ENCODE assay signal across 9 cellular contexts in the genomic region with DNA sequence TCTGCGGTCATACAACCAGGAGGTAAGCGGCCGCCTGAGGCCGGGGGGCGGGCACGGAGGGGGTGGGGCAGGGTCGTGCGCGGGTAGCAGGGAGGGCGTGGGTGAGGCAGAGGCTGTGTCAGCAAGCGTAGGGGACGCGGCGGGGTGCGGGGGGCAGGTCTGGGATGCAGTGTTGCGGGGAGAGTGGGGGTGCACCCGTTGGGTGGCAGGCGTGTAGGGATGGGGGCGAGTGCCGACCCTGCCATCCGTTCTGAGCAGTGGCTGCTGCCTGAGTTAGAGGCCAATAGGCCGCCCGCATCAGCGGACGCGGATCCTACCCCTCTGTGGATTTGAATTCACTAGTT. TPM values are rescaled to one million over a fixed set of nuclear protein-coding genes. Genes with fewer than 3 reads are reported as not detected.
DNase-seq lines count a peak whose midpoint lies in the region; ATAC-seq and TF ChIP-seq lines count a peak whose summit lies in the region.
"Had no signal": no experiment of that assay in that cellular context is flagged by ENCODE, and none has a peak within 500 bp of the region (broad histone marks: within the 10 kb centered on the region; RNA-seq: fewer than 3 reads in every experiment).

No MANE protein-coding gene starts in this region.

- H3K4ac ChIP-seq in IMR-90 (ENCODE audit: low read depth, low read length): peak overlapping the region; percentile 97

- no CpG with 5 or more reads among the region's 26 CpGs for WGBS in IMR-90 (ENCODE audit: extremely low coverage in 2 of 2, insufficient read length in 1 of 2), 2 experiments

- H3K56ac ChIP-seq in IMR-90 (ENCODE audit: extremely low read depth, insufficient read depth, low read length): peak overlapping the region; percentile 74

- H3K27ac ChIP-seq in ACC112 (ENCODE audit: low read depth, low read length): peak overlapping the region; percentile 98
- H3K27ac ChIP-seq in IMR-90 (ENCODE audit: insufficient read depth, low read length): peak overlapping the region; percentile 82
- H3K27ac ChIP-seq in caudate nucleus (ENCODE audit: low read depth, low read length): peak overlapping the region; percentile 95

- peaks cover 23% of the 10 kb centered on the region for H3K4me1 Mint-ChIP-seq in mesothelial cell of epicardium

- no TSS peak for BruUV-seq in IMR-90 (replicated peaks; lab: Mats Ljungman, UMichigan)

- H3K14ac ChIP-seq in IMR-90 (replicated peaks; ENCODE audit: low read depth, low read length): peak overlapping the region; percentile 88

- no peaks in the 10 kb centered on the region for H3K9me3 Mint-ChIP-seq in mesothelial cell of epicardium

- TF ChIP-seq CTCF in IMR-90 (conservative IDR thresholded peaks at IDR 0.05; ENCODE audit: low read depth, low read length) (no peak), mesothelial cell of epicardium (IDR thresholded peaks at IDR 0.05; ENCODE audit: unreplicated experiment) (no peak)

- H4K20me1 ChIP-seq in IMR-90 (ENCODE audit: insufficient read depth, low read length): peaks cover 81% of the 10 kb centered on the region

- no peaks in the 10 kb centered on the region for H3K27me3 Mint-ChIP-seq in mesothelial cell of epicardium (ENCODE audit: low read depth)

- no peak overlapping the region for H2AFZ ChIP-seq in ACC112 (ENCODE audit: low read length, unreplicated experiment)
- H2AFZ ChIP-seq in IMR-90 (replicated peaks; ENCODE audit: low read length, poor library complexity): peak overlapping the region; percentile 91

- in situ Hi-C loops in IMR-90 (cut with MboI; ENCODE audit: low sequenced_read_pairs): no loop called here

- H3K9ac ChIP-seq in IMR-90 (ENCODE audit: low read depth, low read length): peak overlapping the region; percentile 90

- POLR2A ChIA-PET in IMR-90 (lab: Charles Lee; ENCODE audit: unreplicated experiment): no interaction called here

- H3K4me2 ChIP-seq in IMR-90 (ENCODE audit: low read depth, low read length): peak overlapping the region; percentile 83

- CTCF ChIA-PET in IMR-90 (lab: Yijun Ruan, JAX): no interaction called here

- H4K5ac ChIP-seq in IMR-90 (ENCODE audit: low read depth, low read length): peak overlapping the region; percentile 8

- H2BK15ac ChIP-seq in IMR-90 (ENCODE audit: low read depth, low read length): no peak overlapping the region

- peaks cover 27% of the 10 kb centered on the region for H3K9me1 ChIP-seq in IMR-90 (ENCODE audit: insufficient read depth, low read length)

- peak overlapping the region; percentile 79 to 90; a peak in 3 of 4 replicates for H4K8ac ChIP-seq in IMR-90 (ENCODE audit: low read depth in 2 of 2, low read length in 2 of 2)

- peaks cover 17% of the 10 kb centered on the region for H3K36me3 Mint-ChIP-seq in mesothelial cell of epicardium

- H3K9me3 ChIP-seq in IMR-90 (ENCODE audit: control insufficient read depth, insufficient read depth, low read length): no peaks in the 10 kb centered on the region

- peak overlapping the region; percentile 97 for H2AK5ac ChIP-seq in IMR-90 (ENCODE audit: low read depth, low read length)

- H3K27ac Mint-ChIP-seq in mesothelial cell of epicardium: peak overlapping the region; percentile 94

- peak overlapping the region; percentile 99 for H2AK9ac ChIP-seq in IMR-90 (replicated peaks; ENCODE audit: low read depth, low read length, poor library complexity)

- intact Hi-C loops in IMR-90 (cut with micrococcal nuclease): loop anchor here (5.0 kb wide), 3 partner anchors 98 to 308 kb away; a partner anchor contains a TSS

- H2BK5ac ChIP-seq in IMR-90 (ENCODE audit: low read depth, low read length, poor library complexity, severe bottlenecking): peak overlapping the region; percentile 91

- H3K27me3 ChIP-seq in ACC112 (ENCODE audit: insufficient read depth, low read length): no peaks in the 10 kb centered on the region
- H3K27me3 ChIP-seq in IMR-90 (ENCODE audit: control insufficient read depth, insufficient read depth, low read length): no peaks in the 10 kb centered on the region

- peak overlapping the region; percentile 93 for H4K91ac ChIP-seq in IMR-90 (ENCODE audit: insufficient read depth, low read depth, low read length)

- H3K36me3 ChIP-seq in ACC112 (ENCODE audit: insufficient read depth, low read length): peaks cover 33% of the 10 kb centered on the region; the same call in 1 of the 2 replicates
- peaks cover 62% of the 10 kb centered on the region for H3K36me3 ChIP-seq in IMR-90 (ENCODE audit: control insufficient read depth, insufficient read depth, low read length)

- H3K4me3 Mint-ChIP-seq in mesothelial cell of epicardium: peak overlapping the region; percentile 91

- peaks cover 69% of the 10 kb centered on the region for H3K79me2 ChIP-seq in ACC112 (ENCODE audit: control insufficient read depth, insufficient read depth, low read length, unreplicated experiment)

- TF ChIP-seq POLR2A in IMR-90 (IDR thresholded peaks at IDR 0.05; ENCODE audit: low read depth, low read length): no peak

- H2BK120ac ChIP-seq in IMR-90 (ENCODE audit: low read depth, low read length): peak overlapping the region; percentile 19

- no peak overlapping the region for H2BK20ac ChIP-seq in IMR-90 (ENCODE audit: low read depth, low read length)

- ATAC-seq in IMR-90 (ENCODE audit: low read depth) (peak; percentile 2), GM19328 (IDR thresholded peaks at IDR 0.05; ENCODE audit: unreplicated experiment) (no peak)

- H3K18ac ChIP-seq in IMR-90 (ENCODE audit: low read depth, low read length): no peak overlapping the region

- peaks cover 33% of the 10 kb centered on the region for H3K4me1 ChIP-seq in ACC112 (ENCODE audit: control insufficient read depth, insufficient read depth, low read length, unreplicated experiment)
- H3K4me1 ChIP-seq in IMR-90 (ENCODE audit: control insufficient read depth, insufficient read depth, low read length): peaks cover 25% of the 10 kb centered on the region

- TF ChIP-seq RAD21 in IMR-90 (IDR thresholded peaks at IDR 0.05; ENCODE audit: low read length): no peak

- dilution Hi-C loops in IMR-90 (cut with HindIII; ENCODE audit: low sequenced_read_pairs, unreplicated experiment): no loop called here

- peak overlapping the region; percentile 66; the same call in 1 of the 2 replicates for H3K23ac ChIP-seq in IMR-90 (ENCODE audit: low read depth, low read length)

- H3K4me3 ChIP-seq in ACC112 (ENCODE audit: low read depth, low read length) (peak overlapping the region; percentile 91), IMR-90 (ENCODE audit: insufficient read depth, low read depth, low read length) (peak overlapping the region; percentile 70)

- peaks cover 46 to 85% of the 10 kb centered on the region in 2 experiments for H3K79me1 ChIP-seq in IMR-90 (ENCODE audit: low read depth in 1 of 2, low read length in 2 of 2)

- no peak for DNase-seq in IMR-90
- DNase-seq in caudate nucleus (lab: John Stamatoyannopoulos, UW): peak in 9 of 61 donors; percentile 48 to 83 (median 60)
- DNase-seq in mesothelial cell of epicardium (ENCODE audit: low spot score in 2 of 2, unreplicated experiment in 2 of 2): no peak
- no peak for DNase-seq in activated gamma-delta T cell treated with Interleukin-2 at 50 U/mL for 16 hours
- DNase-seq in midbrain (lab: John Stamatoyannopoulos, UW): no peak
- no peak for DNase-seq in stimulated activated CD4-positive, alpha-beta T cell treated with anti-CD3 and anti-CD28 coated beads, Interleukin-4, amount 100 ng/mL, for 1 hour

TF ChIP-seq in IMR-90, 13 proteins besides CTCF, POLR2A, EP300 and RAD21 (continues in another document):
- TF ChIP-seq NFE2L2 (IDR thresholded peaks at IDR 0.05; ENCODE audit: low read depth, low read length) (no peak), RCOR1 (IDR thresholded peaks at IDR 0.05; ENCODE audit: insufficient replicate concordance, low read length) (no peak), MAFK (IDR thresholded peaks at IDR 0.05; ENCODE audit: low read depth, low read length) (no peak), CEBPB (IDR thresholded peaks at IDR 0.05; ENCODE audit: low read depth, low read length) (no peak)
- TF ChIP-seq, protein P1, sequence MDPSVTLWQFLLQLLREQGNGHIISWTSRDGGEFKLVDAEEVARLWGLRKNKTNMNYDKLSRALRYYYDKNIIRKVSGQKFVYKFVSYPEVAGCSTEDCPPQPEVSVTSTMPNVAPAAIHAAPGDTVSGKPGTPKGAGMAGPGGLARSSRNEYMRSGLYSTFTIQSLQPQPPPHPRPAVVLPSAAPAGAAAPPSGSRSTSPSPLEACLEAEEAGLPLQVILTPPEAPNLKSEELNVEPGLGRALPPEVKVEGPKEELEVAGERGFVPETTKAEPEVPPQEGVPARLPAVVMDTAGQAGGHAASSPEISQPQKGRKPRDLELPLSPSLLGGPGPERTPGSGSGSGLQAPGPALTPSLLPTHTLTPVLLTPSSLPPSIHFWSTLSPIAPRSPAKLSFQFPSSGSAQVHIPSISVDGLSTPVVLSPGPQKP (IDR thresholded peaks at IDR 0.05; ENCODE audit: borderline replicate concordance, low read depth, low read length): no peak

RNA-seq across cellular contexts. Expression of a gene that starts 1.4 kb away (rescaled TPM):
- 114 and 129 TPM in 2 replicates for total RNA-seq in IMR-90 (2012; rRNA removed)
- polyA plus RNA-seq in IMR-90 (2012; rRNA removed): 188 and 193 TPM in 2 replicates
- polyA plus RNA-seq in IMR-90 (2012; cell fraction: cytosol; rRNA removed): 137 and 142 TPM in 2 replicates
- polyA plus RNA-seq in IMR-90 (2012; cell fraction: nucleus; rRNA removed; ENCODE audit: low replicate concordance): 324 and 546 TPM in 2 replicates
- total RNA-seq in mesothelial cell of epicardium: 85.2 to 100.0 TPM (median 91.8 TPM) in 3 replicates

RNA-seq across cellular contexts. Expression of a gene that starts 1.7 kb away (rescaled TPM):
- total RNA-seq in IMR-90 (2012; rRNA removed) (10.0 and 10.8 TPM in 2 replicates), mesothelial cell of epicardium (64.3 to 68.2 TPM (median 65.5 TPM) in 3 replicates)
- 82.8 and 90.7 TPM in 2 replicates for polyA plus RNA-seq in IMR-90 (2012; rRNA removed)
- polyA plus RNA-seq in IMR-90 (2012; cell fraction: cytosol; rRNA removed): 51.9 and 97.3 TPM in 2 replicates
- 132 and 169 TPM in 2 replicates for polyA plus RNA-seq in IMR-90 (2012; cell fraction: nucleus; rRNA removed; ENCODE audit: low replicate concordance)

RNA-seq across cellular contexts. Expression of a gene that starts 16.0 kb away (rescaled TPM):
- total RNA-seq in IMR-90 (2012; rRNA removed) (not detected in 2 replicates), mesothelial cell of epicardium (not detected in 3 replicates)
- not detected in 2 replicates for polyA plus RNA-seq in IMR-90 (2012; rRNA removed)
- not detected in 2 replicates for polyA plus RNA-seq in IMR-90 (2012; cell fraction: cytosol; rRNA removed)
- polyA plus RNA-seq in IMR-90 (2012; cell fraction: nucleus; rRNA removed; ENCODE audit: low replicate concordance): not detected in 2 replicates
- total RNA-seq: glomerular endothelial cell had no signal

RNA-seq across cellular contexts. Expression of a gene that starts 27.3 kb away (rescaled TPM):
- total RNA-seq in IMR-90 (2012; rRNA removed) (4.4 and 5.4 TPM in 2 replicates), mesothelial cell of epicardium (33.2 to 33.7 TPM (median 33.3 TPM) in 3 replicates)
- polyA plus RNA-seq in IMR-90 (2012; rRNA removed): 14.9 and 18.6 TPM in 2 replicates
- 14.3 and 15.8 TPM in 2 replicates for polyA plus RNA-seq in IMR-90 (2012; cell fraction: cytosol; rRNA removed)
- polyA plus RNA-seq in IMR-90 (2012; cell fraction: nucleus; rRNA removed; ENCODE audit: low replicate concordance): 73.8 and 141 TPM in 2 replicates

RNA-seq across cellular contexts. Expression of a gene that starts 27.9 kb away (rescaled TPM):
- total RNA-seq in IMR-90 (2012; rRNA removed) (217 and 232 TPM in 2 replicates), mesothelial cell of epicardium (93.0 to 96.2 TPM (median 93.9 TPM) in 3 replicates)
- polyA plus RNA-seq in IMR-90 (2012; rRNA removed): 177 and 185 TPM in 2 replicates
- 137 and 178 TPM in 2 replicates for polyA plus RNA-seq in IMR-90 (2012; cell fraction: cytosol; rRNA removed)
- polyA plus RNA-seq in IMR-90 (2012; cell fraction: nucleus; rRNA removed; ENCODE audit: low replicate concordance): 136 and 175 TPM in 2 replicates
